ENCODE assay signal across 8 cellular contexts in the genomic region with DNA sequence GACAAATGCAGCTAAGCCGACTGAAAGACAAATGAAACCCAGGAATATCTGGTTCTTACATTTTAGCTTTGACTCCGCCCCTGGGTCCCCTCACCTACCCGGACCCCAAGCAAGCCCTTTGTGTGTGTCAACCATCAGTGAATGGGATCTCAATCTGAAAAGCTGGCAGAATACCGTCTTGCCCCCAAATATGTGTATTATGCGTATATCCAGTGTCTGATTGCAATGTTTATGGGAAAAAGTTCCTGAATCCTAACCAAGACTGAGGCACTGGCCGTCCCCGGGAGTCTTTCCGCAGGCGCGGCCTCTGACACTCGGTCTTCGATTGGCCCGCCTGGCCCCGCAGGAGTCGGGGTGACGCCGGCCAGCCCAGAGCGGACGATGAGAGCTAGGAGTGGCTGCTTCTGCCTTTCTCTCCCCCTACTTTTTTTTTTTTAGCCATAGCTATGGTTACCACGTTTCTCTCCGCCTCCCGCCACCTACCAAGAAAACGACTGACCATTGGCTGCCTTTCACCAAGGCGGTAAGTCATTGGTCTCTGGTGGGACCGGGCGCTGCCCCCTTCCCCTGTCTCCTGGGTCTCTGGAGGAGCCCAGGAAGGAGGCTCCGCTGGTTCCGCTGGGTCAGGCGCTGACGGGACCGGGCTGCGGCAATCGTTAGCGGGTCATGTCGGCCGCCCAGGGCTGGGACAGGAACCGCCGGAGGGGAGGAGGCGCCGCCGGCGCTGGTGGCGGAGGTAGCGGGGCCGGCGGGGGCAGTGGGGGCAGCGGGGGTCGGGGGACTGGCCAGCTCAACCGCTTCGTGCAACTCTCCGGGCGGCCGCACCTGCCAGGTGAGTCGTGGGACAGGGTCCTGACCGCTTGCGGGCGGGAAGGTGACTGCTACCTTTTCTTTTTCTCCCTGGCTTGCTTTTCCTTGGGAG. TPM values are rescaled to one million over a fixed set of nuclear protein-coding genes. Genes with fewer than 3 reads are reported as not detected.
DNase-seq lines count a peak whose midpoint lies in the region; ATAC-seq, FAIRE-seq and TF ChIP-seq lines count a peak whose summit lies in the region.

A gene with protein sequence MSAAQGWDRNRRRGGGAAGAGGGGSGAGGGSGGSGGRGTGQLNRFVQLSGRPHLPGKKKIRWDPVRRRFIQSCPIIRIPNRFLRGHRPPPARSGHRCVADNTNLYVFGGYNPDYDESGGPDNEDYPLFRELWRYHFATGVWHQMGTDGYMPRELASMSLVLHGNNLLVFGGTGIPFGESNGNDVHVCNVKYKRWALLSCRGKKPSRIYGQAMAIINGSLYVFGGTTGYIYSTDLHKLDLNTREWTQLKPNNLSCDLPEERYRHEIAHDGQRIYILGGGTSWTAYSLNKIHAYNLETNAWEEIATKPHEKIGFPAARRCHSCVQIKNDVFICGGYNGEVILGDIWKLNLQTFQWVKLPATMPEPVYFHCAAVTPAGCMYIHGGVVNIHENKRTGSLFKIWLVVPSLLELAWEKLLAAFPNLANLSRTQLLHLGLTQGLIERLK (plus strand): TSS at position 557 of the 922 bp plus-strand sequence. CDS start 110 bp downstream, at position 667.

- TF ChIP-seq CTCF in astrocyte (IDR thresholded peaks at IDR 0.05; ENCODE audit: insufficient read depth, low read depth, low read length): no peak
- TF ChIP-seq CTCF in vagina (IDR thresholded peaks at IDR 0.05): peak in 1 of 3 experiments; percentile 2

- peak; percentile 73 for TF ChIP-seq POLR2A in GM18505 (IDR thresholded peaks at IDR 0.05; ENCODE audit: borderline replicate concordance, extremely low read depth, insufficient read depth, insufficient read length)
- TF ChIP-seq POLR2A in vagina (IDR thresholded peaks at IDR 0.05): no peak

- H3K27me3 ChIP-seq in astrocyte (ENCODE audit: insufficient read depth, low read length): no peaks in the 10 kb centered on the region
- H3K27me3 ChIP-seq in right cardiac atrium (ENCODE audit: control insufficient read depth, insufficient read depth): no peaks in the 10 kb centered on the region
- no peaks in the 10 kb centered on the region for H3K27me3 ChIP-seq in vagina

- peak within 1 kb of the TSS; percentile 93 for H3K27ac Mint-ChIP-seq in astrocyte (ENCODE audit: unreplicated experiment)

- H3K27ac ChIP-seq in astrocyte (ENCODE audit: low read depth, low read length) (peak within 1 kb of the TSS; percentile 80), right cardiac atrium (ENCODE audit: low read length) (peak within 1 kb of the TSS; percentile 69), vagina (peak within 1 kb of the TSS; percentile 85)

- peaks cover 15% of the 10 kb centered on the region for H4K20me1 ChIP-seq in astrocyte (ENCODE audit: insufficient read depth, low read length)

- no peaks in the 10 kb centered on the region for H3K36me3 ChIP-seq in astrocyte (ENCODE audit: insufficient read depth, low read length)
- H3K36me3 ChIP-seq in vagina: no peaks in the 10 kb centered on the region

- H3K4me1 Mint-ChIP-seq in astrocyte (ENCODE audit: low read depth, unreplicated experiment): peaks cover 7% of the 10 kb centered on the region

- H3K4me3 Mint-ChIP-seq in astrocyte (ENCODE audit: unreplicated experiment): peak within 1 kb of the TSS; percentile 98

- intact Hi-C loops in right cardiac atrium (cut with DNase I): loop anchor here in 1 of 4 donors (5.0 to 10.0 kb wide), 2 partner anchors 655 to 687 kb away; no protein-coding TSS in a partner anchor
- intact Hi-C loops in vagina (cut with DNase I): loop anchor here (10.0 kb wide), 1 partner anchor 1665 kb away; a partner anchor contains a TSS

- H3K4me1 ChIP-seq in astrocyte (ENCODE audit: insufficient read depth, low read length) (peaks cover 12% of the 10 kb centered on the region), right cardiac atrium (ENCODE audit: control insufficient read depth, insufficient read depth, low read length) (no peaks in the 10 kb centered on the region), vagina (peaks cover 51% of the 10 kb centered on the region)

- peak; percentile 92 for ATAC-seq in GM18505 (IDR thresholded peaks at IDR 0.05; ENCODE audit: unreplicated experiment)
- peak; percentile 92 for ATAC-seq in HG02973 (IDR thresholded peaks at IDR 0.05; ENCODE audit: unreplicated experiment)
- ATAC-seq in right cardiac atrium: peak; percentile 99 to 100

- peak; percentile 34 for FAIRE-seq in astrocyte (lab: Jason Lieb, UNC)

- DNase-seq in NCI-H2029 (lab: John Stamatoyannopoulos, UW): peak; percentile 98
- DNase-seq in T-helper 22 cell (ENCODE audit: low read depth): peak; percentile 94
- peak; percentile 99 for DNase-seq in astrocyte (ENCODE audit: low read depth)
- DNase-seq in right cardiac atrium: peak; percentile 97 to 98 (median 98)
- DNase-seq in putamen (ENCODE audit: low spot score): peak; percentile 98
- DNase-seq in vagina (ENCODE audit: extremely low spot score in 2 of 2): peak; percentile 97

- H3K9ac ChIP-seq in astrocyte (ENCODE audit: low read length): peak within 1 kb of the TSS; percentile 85

- under 1% methylated on average over 57 of the region's 57 CpGs for WGBS in right cardiac atrium

- peaks cover 47% of the 10 kb centered on the region for H3K79me2 ChIP-seq in astrocyte (ENCODE audit: insufficient read depth, low read length)

- H3K9me3 ChIP-seq in astrocyte (ENCODE audit: insufficient read depth, low read depth, low read length): no peaks in the 10 kb centered on the region
- H3K9me3 ChIP-seq in right cardiac atrium (ENCODE audit: control insufficient read depth, low read length): no peaks in the 10 kb centered on the region
- no peaks in the 10 kb centered on the region for H3K9me3 ChIP-seq in vagina

- H3K4me3 ChIP-seq in astrocyte (ENCODE audit: insufficient read depth, low read depth, low read length): peak within 1 kb of the TSS; percentile 87
- H3K4me3 ChIP-seq in right cardiac atrium (ENCODE audit: low read length): peak within 1 kb of the TSS; percentile 73
- peak within 1 kb of the TSS; percentile 86 to 97 for H3K4me3 ChIP-seq in vagina

- H3K4me2 ChIP-seq in astrocyte (ENCODE audit: low read length): peak within 1 kb of the TSS; percentile 93

- H2AFZ ChIP-seq in astrocyte (ENCODE audit: low read depth, low read length): peak within 1 kb of the TSS; percentile 90

- no peaks in the 10 kb centered on the region for H3K9me3 Mint-ChIP-seq in astrocyte (ENCODE audit: unreplicated experiment)

- H3K27me3 Mint-ChIP-seq in astrocyte (ENCODE audit: low read depth, unreplicated experiment): no peaks in the 10 kb centered on the region

- no peaks in the 10 kb centered on the region for H3K36me3 Mint-ChIP-seq in astrocyte (ENCODE audit: low read depth, unreplicated experiment)

RNA-seq across cellular contexts. Expression of the gene that starts here (rescaled TPM):
- total RNA-seq in astrocyte (33.2 and 40.3 TPM in 2 replicates), right cardiac atrium (10 to 100 TPM; 24.3 to 29.4 (median 26.5) TPM), vagina (13.5 TPM)
- 8.6 TPM for polyA plus RNA-seq in right cardiac atrium

Comparison
In these comparisons a context has a peak if more than half of its experiments do, and no peak if none do; other contexts are left out.
1. Peak in every context shown above with its lines: DNase-seq, ATAC-seq, H3K4me3 ChIP-seq and H3K27ac ChIP-seq.